In the genomic region with DNA sequence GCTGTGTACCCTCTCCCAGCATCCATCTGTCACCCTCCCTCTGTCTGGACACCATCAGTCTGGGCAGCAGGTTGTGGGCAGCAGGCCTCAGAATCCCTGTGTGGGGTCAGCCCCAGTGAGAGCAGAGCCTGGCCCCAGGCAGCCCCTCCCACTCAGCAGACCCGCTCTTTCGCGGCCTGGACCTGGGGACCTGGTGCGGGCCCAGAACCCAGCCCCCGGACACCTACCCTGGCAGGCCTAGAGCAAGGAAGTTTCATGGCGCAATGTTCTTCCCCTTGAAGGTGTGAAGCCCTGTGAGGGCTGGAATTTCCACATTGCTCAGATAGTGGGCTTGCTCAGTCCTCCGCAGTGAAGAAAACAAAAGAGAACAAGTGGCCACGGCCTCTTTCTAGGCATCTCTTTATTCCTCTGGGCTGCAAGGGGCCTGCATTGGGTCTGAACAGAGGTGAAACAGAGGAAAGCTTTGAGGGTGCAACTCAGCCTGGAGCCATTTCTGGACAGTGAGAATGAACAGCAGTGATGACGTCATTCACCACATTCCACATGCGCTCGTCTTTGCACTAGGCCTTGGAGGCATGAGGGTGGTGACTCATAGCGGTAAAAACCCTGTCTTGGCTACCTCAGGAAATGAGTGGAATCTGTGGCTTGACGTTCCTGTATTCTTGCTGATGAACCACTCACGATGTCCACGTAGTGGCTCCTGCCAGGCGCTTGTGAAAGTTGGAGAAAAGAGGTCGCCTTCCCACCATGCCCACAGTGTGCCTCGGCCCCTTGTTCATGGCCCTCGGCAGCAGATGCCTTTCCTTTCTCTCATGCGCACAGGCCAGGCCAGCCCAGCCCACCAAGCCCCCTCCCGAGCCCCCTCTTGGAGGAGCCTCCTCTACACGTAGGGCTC, we compare ENCODE assay signal across 8 cellular contexts.
A peak's percentile ranks its signal among the peaks of the same experiment; 100 is the strongest.
DNase-seq lines count a peak whose midpoint lies in the region.

No MANE protein-coding gene starts in this region.

- no peaks in the 10 kb centered on the region for H3K79me2 ChIP-seq in trophoblast cell (ENCODE audit: control insufficient read depth, insufficient read depth, low read length, poor library complexity)

- no peak overlapping the region for H3K4ac ChIP-seq in trophoblast cell (ENCODE audit: low read depth, low read length)

- no CpG with 5 or more reads among the region's 22 CpGs for WGBS in trophoblast cell (ENCODE audit: extremely low coverage, insufficient coverage, insufficient read length)

- peak overlapping the region; percentile 78 for H3K27ac ChIP-seq in trophoblast cell (ENCODE audit: low read depth, low read length)

- in situ Hi-C loops in G401 (cut with HindIII; ENCODE audit: low sequenced_read_pairs) = no loop called here

- no peak overlapping the region for H4K12ac ChIP-seq in trophoblast cell (ENCODE audit: low read depth, low read length)

- H2BK120ac ChIP-seq in trophoblast cell (ENCODE audit: insufficient read depth, low read length, poor library complexity) = peak overlapping the region; percentile 90

- peak overlapping the region; percentile 41 for H3K4me2 ChIP-seq in trophoblast cell (ENCODE audit: low read length)

- H3K4me1 ChIP-seq in trophoblast cell (ENCODE audit: control insufficient read depth in 1 of 2, insufficient read depth in 2 of 2, low read length in 2 of 2) = peaks cover 21 to 22% of the 10 kb centered on the region in 2 experiments

- no peaks in the 10 kb centered on the region for H3K27me3 ChIP-seq in trophoblast cell (ENCODE audit: insufficient read depth, low read length)

- H2BK5ac ChIP-seq in trophoblast cell (ENCODE audit: low read depth, low read length, poor library complexity) = peak overlapping the region; percentile 85

- H4K91ac ChIP-seq in trophoblast cell (ENCODE audit: low read depth, low read length) = peak overlapping the region; percentile 70

- H3K79me1 ChIP-seq in trophoblast cell (ENCODE audit: low read length) = peaks cover 22% of the 10 kb centered on the region

- no peak overlapping the region for H2AFZ ChIP-seq in trophoblast cell (ENCODE audit: insufficient read depth, low read length, poor library complexity)

- peak overlapping the region; percentile 97 for H2BK12ac ChIP-seq in trophoblast cell (ENCODE audit: low read length)

- no peak overlapping the region for H3K23ac ChIP-seq in trophoblast cell (ENCODE audit: low read length)

- H2AK5ac ChIP-seq in trophoblast cell (ENCODE audit: low read length) = peak overlapping the region; percentile 35

- H4K8ac ChIP-seq in trophoblast cell (ENCODE audit: low read depth, low read length) = no peak overlapping the region

- H3K9ac ChIP-seq in trophoblast cell (ENCODE audit: low read length) = no peak overlapping the region

- peaks cover 6% of the 10 kb centered on the region for H3K9me3 ChIP-seq in trophoblast cell (ENCODE audit: insufficient read depth, low read depth, low read length)

- H3K36me3 ChIP-seq in trophoblast cell (ENCODE audit: control insufficient read depth in 1 of 2, insufficient read depth in 2 of 2, low read length in 2 of 2) = no peaks in the 10 kb centered on the region

- DNase-seq in EH (ENCODE audit: low read depth) = peak; percentile 100
- peak; percentile 75 for DNase-seq in NOMO-1 treated with dmso at 0.1 percent for 144 hours (lab: John Stamatoyannopoulos, UW; ENCODE audit: unreplicated experiment)
- peak; percentile 48 for DNase-seq in activated T-cell treated with anti-CD3 and anti-CD28 coated beads for 24 hours (ENCODE audit: low read depth)
- DNase-seq in fibroblast of gingiva (ENCODE audit: low read depth) = peak; percentile 98
- peak; percentile 98 to 100 for DNase-seq in trophoblast cell
- DNase-seq in G401 (ENCODE audit: low spot score) = no peak
- no peak for DNase-seq in NCI-H2171 treated with DMSO at 0.1 percent for 48 hours (lab: John Stamatoyannopoulos, UW)
- no peak for DNase-seq in NCI-H1694 (lab: John Stamatoyannopoulos, UW)

- peak overlapping the region; percentile 58 for H3K18ac ChIP-seq in trophoblast cell (ENCODE audit: low read length)

- H3K14ac ChIP-seq in trophoblast cell (ENCODE audit: low read length) = peak overlapping the region; percentile 35

- H3K4me3 ChIP-seq in trophoblast cell (ENCODE audit: low read depth, low read length) = no peak overlapping the region

Comparison
In these comparisons a context has a peak if more than half of its experiments do, and no peak if none do; other contexts are left out.
1. DNase-seq: peak in EH (single experiment), NOMO-1 treated with dmso at 0.1 percent for 144 hours (single experiment), activated T-cell treated with anti-CD3 and anti-CD28 coated beads for 24 hours (single experiment), fibroblast of gingiva (single experiment) and trophoblast cell (2 of 2); none in G401 (single experiment), NCI-H2171 treated with DMSO at 0.1 percent for 48 hours (single experiment) and NCI-H1694 (single experiment).